ENCODE assay signal across 23 cellular contexts in the genomic region with DNA sequence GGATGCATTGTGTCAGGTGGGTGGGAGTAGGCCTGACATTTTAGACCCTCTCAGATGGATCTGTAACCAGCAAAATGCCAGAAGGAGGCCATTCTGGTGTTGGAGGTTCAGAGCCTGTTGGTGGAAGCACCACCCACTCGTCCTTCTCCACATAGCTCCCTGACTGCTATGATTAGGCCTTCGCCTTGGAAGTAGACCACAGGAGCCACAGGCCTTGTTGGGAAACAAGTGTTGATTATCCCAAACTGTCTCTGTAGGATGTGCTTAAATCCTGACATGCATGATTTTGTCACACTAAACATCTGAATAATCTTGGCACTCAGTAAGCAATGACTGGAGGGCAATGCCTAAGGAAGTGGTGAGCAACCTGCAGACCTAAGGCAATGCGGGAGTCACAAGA.
A peak's percentile ranks its signal among the peaks of the same experiment; 100 is the strongest.
DNase-seq lines count a peak whose midpoint lies in the region; ATAC-seq and TF ChIP-seq lines count a peak whose summit lies in the region.
"Had no signal": no experiment of that assay in that cellular context is flagged by ENCODE, and none has a peak within 500 bp of the region (broad histone marks: within the 10 kb centered on the region; RNA-seq: fewer than 3 reads in every experiment).

No MANE protein-coding gene starts in this region.

- DNase-seq in glutamatergic neuron (no peak), neuronal stem cell (ENCODE audit: low spot score) (no peak), GM23248 (no peak), NCI-H82 treated with DMSO at 0.1 percent for 48 hours (lab: John Stamatoyannopoulos, UW; ENCODE audit: unreplicated experiment) (no peak)
- DNase-seq: 8988T; ACHN; BE2C; C1 segment of cervical spinal cord; CD4-positive, alpha-beta memory T cell; CD4-positive, CD25-positive, alpha-beta regulatory T cell; CD8-positive, alpha-beta memory T cell; COR-L47; DMS 273 treated with DMSO at 0.1 percent for 48 hours; DMS153; DMS53; DMS79; DND-41; EL; GDM1 had no signal

- TF ChIP-seq CTCF in glutamatergic neuron (IDR thresholded peaks at IDR 0.05; ENCODE audit: partially characterized antibody, unreplicated experiment), result no peak

- H3K27me3 ChIP-seq in neuronal stem cell (ENCODE audit: control insufficient read depth in 3 of 3, insufficient read depth in 3 of 3, low read depth in 1 of 3, low read length in 3 of 3), result peaks cover 0 to 2% (median 0%) of the 10 kb centered on the region in 3 experiments
- no peaks in the 10 kb centered on the region for H3K27me3 ChIP-seq in GM23248 (replicated peaks; ENCODE audit: insufficient read depth)
- H3K27me3 ChIP-seq: BLaER1 had no signal

- peaks cover 5% of the 10 kb centered on the region for H3K27me3 Mint-ChIP-seq in glutamatergic neuron (ENCODE audit: unreplicated experiment)
- H3K27me3 Mint-ChIP-seq: CD4-positive, CD25-positive, alpha-beta regulatory T cell had no signal

- H3K4me1 ChIP-seq in neuronal stem cell (ENCODE audit: control insufficient read depth in 2 of 2, insufficient read depth in 1 of 2, low read depth in 1 of 2, low read length in 2 of 2) (peaks cover 0 to 2% of the 10 kb centered on the region in 2 donors), GM23248 (ENCODE audit: insufficient read depth) (no peaks in the 10 kb centered on the region)
- H3K4me1 ChIP-seq: BE2C had no signal

- no peaks in the 10 kb centered on the region for H3K9me3 ChIP-seq in neuronal stem cell (replicated peaks in 1 of 2; ENCODE audit: control insufficient read depth in 2 of 2, insufficient read depth in 1 of 2, low read depth in 1 of 2, low read length in 2 of 2)
- no peaks in the 10 kb centered on the region for H3K9me3 ChIP-seq in GM23248 (ENCODE audit: low read depth)
- H3K9me3 ChIP-seq: BE2C had no signal

- no peak overlapping the region for H2BK5ac ChIP-seq in neuronal stem cell (ENCODE audit: low read length)

- H3K4me1 Mint-ChIP-seq in glutamatergic neuron (ENCODE audit: low read depth, unreplicated experiment), result peaks cover 14% of the 10 kb centered on the region
- H3K4me1 Mint-ChIP-seq: CD4-positive, alpha-beta memory T cell; CD4-positive, CD25-positive, alpha-beta regulatory T cell; CD8-positive, alpha-beta memory T cell had no signal

- H2BK15ac ChIP-seq in neuronal stem cell (ENCODE audit: low read length), result no peak overlapping the region

- no peaks in the 10 kb centered on the region for H3K79me2 ChIP-seq in GM23248 (ENCODE audit: insufficient read depth)

- no peak overlapping the region for H4K91ac ChIP-seq in neuronal stem cell (ENCODE audit: low read depth, low read length, poor library complexity)

- no peak overlapping the region for H3K23ac ChIP-seq in neuronal stem cell (ENCODE audit: low read depth, low read length, poor library complexity)

- no peak overlapping the region for H2AFZ ChIP-seq in neuronal stem cell (ENCODE audit: low read length)
- no peak overlapping the region for H2AFZ ChIP-seq in GM23248

- whole genome bisulfite sequencing in neuronal stem cell (ENCODE audit: extremely low coverage in 2 of 2, insufficient read length in 2 of 2, insufficient replicate concordance in 1 of 2), 2 donors, result no CpG with 5 or more reads among the region's 3 CpGs
- 50 to 55% methylated on average over 3 of the region's 3 CpGs for WGBS in GM23248 (ENCODE audit: low coverage in 1 of 2, low lambda C conversion rate in 2 of 2, missing lambda C conversion rate in 2 of 2), 2 experiments

- H3K18ac ChIP-seq in neuronal stem cell (ENCODE audit: low read length), result no peak overlapping the region

- no peak overlapping the region for H4K8ac ChIP-seq in neuronal stem cell (ENCODE audit: low read depth, low read length)

- peaks cover 6% of the 10 kb centered on the region for H3K9me3 Mint-ChIP-seq in glutamatergic neuron (ENCODE audit: unreplicated experiment)

- H2BK12ac ChIP-seq in neuronal stem cell (ENCODE audit: low read length), result no peak overlapping the region

- H3K4me3 ChIP-seq in neuronal stem cell (ENCODE audit: low read length in 2 of 2), result no peak overlapping the region
- H3K4me3 ChIP-seq in GM23248, result no peak overlapping the region
- H3K4me3 ChIP-seq: BLaER1, GM12878 had no signal

- no peak overlapping the region for H3K4me3 Mint-ChIP-seq in glutamatergic neuron (ENCODE audit: unreplicated experiment)
- H3K4me3 Mint-ChIP-seq: CD14-positive monocyte; CD4-positive, alpha-beta memory T cell; CD4-positive, CD25-positive, alpha-beta regulatory T cell; CD8-positive, alpha-beta memory T cell had no signal

- H3K9ac ChIP-seq in neuronal stem cell (ENCODE audit: low read depth, low read length, poor library complexity) (peak overlapping the region; percentile 45), GM23248 (no peak overlapping the region)
- H3K9ac ChIP-seq: BLaER1 had no signal

- peak overlapping the region; percentile 30 for H3K27ac Mint-ChIP-seq in glutamatergic neuron (ENCODE audit: unreplicated experiment)
- H3K27ac Mint-ChIP-seq: CD4-positive, alpha-beta memory T cell; CD4-positive, CD25-positive, alpha-beta regulatory T cell; CD8-positive, alpha-beta memory T cell had no signal

- no peak overlapping the region for H2AK5ac ChIP-seq in neuronal stem cell (ENCODE audit: low read depth, low read length)

- H3K27ac ChIP-seq in neuronal stem cell (replicated peaks; ENCODE audit: low read length), result no peak overlapping the region
- H3K27ac ChIP-seq in GM23248, result no peak overlapping the region
- H3K27ac ChIP-seq: BLaER1 had no signal

- no peak for ATAC-seq in HG03457 (IDR thresholded peaks at IDR 0.05; ENCODE audit: unreplicated experiment)
- ATAC-seq: GM12878 had no signal

- no peak overlapping the region for H3K14ac ChIP-seq in neuronal stem cell (ENCODE audit: low read length)

- no peaks in the 10 kb centered on the region for H4K20me1 ChIP-seq in GM23248 (ENCODE audit: insufficient read depth)
- H4K20me1 ChIP-seq: BLaER1 had no signal

- peaks cover 16% of the 10 kb centered on the region for H3K36me3 Mint-ChIP-seq in glutamatergic neuron (ENCODE audit: unreplicated experiment)
- H3K36me3 Mint-ChIP-seq: CD4-positive, CD25-positive, alpha-beta regulatory T cell had no signal

- H3K79me1 ChIP-seq in neuronal stem cell (ENCODE audit: low read depth, low read length), result no peaks in the 10 kb centered on the region

- no peaks in the 10 kb centered on the region for H3F3A ChIP-seq in GM23248 (ENCODE audit: insufficient read depth)

- H2BK120ac ChIP-seq in neuronal stem cell (ENCODE audit: low read depth, low read length), result no peak overlapping the region

- in situ Hi-C loops in GM23248 (cut with MboI), result no loop called here

- H3K4me2 ChIP-seq in neuronal stem cell (ENCODE audit: insufficient read depth, low read length, poor library complexity, severe bottlenecking), result no peak overlapping the region
- no peak overlapping the region for H3K4me2 ChIP-seq in GM23248 (ENCODE audit: unreplicated experiment)
- H3K4me2 ChIP-seq: BLaER1 had no signal

- no peaks in the 10 kb centered on the region for H3K9me2 ChIP-seq in GM23248 (ENCODE audit: insufficient read depth)

- H3K4ac ChIP-seq in neuronal stem cell (ENCODE audit: low read length), result no peak overlapping the region

- H3K36me3 ChIP-seq in neuronal stem cell (replicated peaks in 1 of 2; ENCODE audit: control insufficient read depth in 2 of 2, insufficient read depth in 2 of 2, low read length in 2 of 2), result no peaks in the 10 kb centered on the region
- H3K36me3 ChIP-seq in GM23248 (ENCODE audit: low read depth), result no peaks in the 10 kb centered on the region
- H3K36me3 ChIP-seq: BE2C, BLaER1 had no signal
